15 cellular contexts compared by ENCODE assay signal in the genomic region with DNA sequence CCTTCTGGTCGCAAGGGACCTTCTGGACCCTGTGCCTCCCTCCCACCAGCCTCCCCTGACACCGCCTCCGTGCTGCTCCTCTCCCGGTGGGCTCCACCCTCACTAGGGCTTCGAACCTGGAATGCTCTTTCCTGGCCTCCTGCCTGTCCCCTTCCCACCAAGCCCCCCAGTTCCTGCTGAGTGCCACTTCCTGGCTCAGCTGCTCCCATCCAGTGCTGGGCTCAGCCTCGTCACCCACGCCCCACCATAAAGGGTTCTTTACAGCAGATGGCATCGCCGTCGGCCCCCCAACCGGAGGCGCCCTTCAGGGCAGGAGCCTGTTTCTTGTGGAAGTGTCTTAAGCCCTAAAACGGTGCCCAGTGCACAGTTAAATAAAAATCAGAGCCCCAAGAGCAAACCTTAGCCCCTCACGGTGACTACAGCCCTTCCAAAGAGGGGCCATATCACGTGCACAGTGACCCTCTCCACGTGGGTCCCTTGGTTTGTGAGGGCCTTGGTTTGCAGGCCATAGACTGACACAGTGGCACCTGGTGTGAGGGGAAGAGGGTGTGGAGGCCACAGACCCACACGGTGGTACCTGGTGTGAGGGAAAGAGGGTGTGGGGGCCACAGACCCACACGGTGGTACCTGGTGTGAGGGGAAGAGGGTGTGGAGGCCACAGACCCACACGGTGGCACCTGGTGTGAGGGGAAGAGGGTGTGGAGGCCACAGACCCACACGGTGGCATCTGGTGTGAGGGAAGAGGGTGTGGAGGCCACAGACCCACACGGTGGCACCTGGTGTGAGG.
DNase-seq lines count a peak whose midpoint lies in the region; ATAC-seq and TF ChIP-seq lines count a peak whose summit lies in the region.
"Had no signal": no experiment of that assay in that cellular context is flagged by ENCODE, and none has a peak within 500 bp of the region (broad histone marks: within the 10 kb centered on the region; RNA-seq: fewer than 3 reads in every experiment).

No MANE protein-coding gene starts in this region.

- TF ChIP-seq CTCF in natural killer cell (IDR thresholded peaks at IDR 0.05) (no peak), suprapubic skin (IDR thresholded peaks at IDR 0.05) (no peak), omental fat pad (IDR thresholded peaks at IDR 0.05) (no peak)

- peaks cover 3% of the 10 kb centered on the region for H3K36me3 Mint-ChIP-seq in central memory CD8-positive, alpha-beta T cell (ENCODE audit: insufficient read depth)
- H3K36me3 Mint-ChIP-seq in natural killer cell = peaks cover 6% of the 10 kb centered on the region

- no peaks in the 10 kb centered on the region for H3K9me3 Mint-ChIP-seq in central memory CD8-positive, alpha-beta T cell
- H3K9me3 Mint-ChIP-seq in natural killer cell = peaks cover 0 to 3% of the 10 kb centered on the region in 2 donors

- no peak for ATAC-seq in central memory CD8-positive, alpha-beta T cell (replicated peaks; ENCODE audit: extremely low read depth, poor library complexity, severe bottlenecking)
- ATAC-seq in natural killer cell = peak in 1 of 3 donors; percentile 21
- no peak for ATAC-seq in GM21619 (IDR thresholded peaks at IDR 0.05; ENCODE audit: unreplicated experiment)
- no peak for ATAC-seq in omental fat pad (ENCODE audit: low FRiP score)
- no peak for ATAC-seq in GM18511 (IDR thresholded peaks at IDR 0.05; ENCODE audit: unreplicated experiment)
- ATAC-seq: body of pancreas had no signal

- DNase-seq in activated CD8-positive, alpha-beta memory T cell treated with anti-CD3 and anti-CD28 coated beads for 24 hours = peak; percentile 41
- no peak for DNase-seq in activated CD8-positive, alpha-beta memory T cell treated with anti-CD3 and anti-CD28 coated beads, Interleukin-2, amount 50 U/mL, for 48 hours
- no peak for DNase-seq in central memory CD8-positive, alpha-beta T cell (ENCODE audit: low spot score in 2 of 2)
- DNase-seq in natural killer cell = peak; percentile 14
- DNase-seq in suprapubic skin (ENCODE audit: low spot score in 2 of 2) = peak; percentile 60 to 77
- no peak for DNase-seq in omental fat pad (ENCODE audit: low spot score)
- DNase-seq: hippocampal formation, KG1, NCI-H1694, NCI-H748 treated with DMSO at 0.1 percent for 48 hours, retina, testis had no signal

- no peak overlapping the region for H3K4me3 Mint-ChIP-seq in central memory CD8-positive, alpha-beta T cell
- H3K4me3 Mint-ChIP-seq in natural killer cell = peak overlapping the region; percentile 28

- peaks cover 17% of the 10 kb centered on the region for H3K4me1 Mint-ChIP-seq in central memory CD8-positive, alpha-beta T cell
- peaks cover 37 to 64% of the 10 kb centered on the region in 2 donors for H3K4me1 Mint-ChIP-seq in natural killer cell

- H3K27ac ChIP-seq in suprapubic skin = peak overlapping the region; percentile 84
- H3K27ac ChIP-seq: body of pancreas had no signal

- H3K9me3 ChIP-seq in suprapubic skin = no peaks in the 10 kb centered on the region
- H3K9me3 ChIP-seq: body of pancreas, testis had no signal

- H3K36me3 ChIP-seq in suprapubic skin = no peaks in the 10 kb centered on the region

- no peak for TF ChIP-seq EP300 in suprapubic skin (IDR thresholded peaks at IDR 0.05)

- peaks cover 48% of the 10 kb centered on the region for H3K4me1 ChIP-seq in suprapubic skin
- H3K4me1 ChIP-seq: body of pancreas had no signal

- H3K27ac Mint-ChIP-seq in central memory CD8-positive, alpha-beta T cell (ENCODE audit: low read depth) = peak overlapping the region; percentile 71
- peak overlapping the region in 1 of 2 donors; percentile 87 for H3K27ac Mint-ChIP-seq in natural killer cell

- H3K27me3 ChIP-seq in suprapubic skin = no peaks in the 10 kb centered on the region
- H3K27me3 ChIP-seq: body of pancreas, testis had no signal

- 82% methylated on average over 21 of the region's 21 CpGs for WGBS in suprapubic skin

- no peak for TF ChIP-seq POLR2A in suprapubic skin (IDR thresholded peaks at IDR 0.05)

- H3K4me3 ChIP-seq in suprapubic skin = no peak overlapping the region
- H3K4me3 ChIP-seq: body of pancreas, testis had no signal

- H3K27me3 Mint-ChIP-seq in central memory CD8-positive, alpha-beta T cell = no peaks in the 10 kb centered on the region
- H3K27me3 Mint-ChIP-seq in natural killer cell (ENCODE audit: low read depth in 2 of 2) = peaks cover 0 to 10% of the 10 kb centered on the region in 2 donors

- intact Hi-C loops in natural killer cell (cut with micrococcal nuclease) = no loop called here

Comparison
In these comparisons a context has a peak if more than half of its experiments do, and no peak if none do; other contexts are left out.
1. DNase-seq: peak in activated CD8-positive, alpha-beta memory T cell treated with anti-CD3 and anti-CD28 coated beads for 24 hours (single experiment), natural killer cell (single experiment) and suprapubic skin (2 of 2); none in activated CD8-positive, alpha-beta memory T cell treated with anti-CD3 and anti-CD28 coated beads, Interleukin-2, amount 50 U/mL, for 48 hours (single experiment), central memory CD8-positive, alpha-beta T cell (0 of 2) and omental fat pad (single experiment).